ENCODE assay signal across 20 cellular contexts in the genomic region with DNA sequence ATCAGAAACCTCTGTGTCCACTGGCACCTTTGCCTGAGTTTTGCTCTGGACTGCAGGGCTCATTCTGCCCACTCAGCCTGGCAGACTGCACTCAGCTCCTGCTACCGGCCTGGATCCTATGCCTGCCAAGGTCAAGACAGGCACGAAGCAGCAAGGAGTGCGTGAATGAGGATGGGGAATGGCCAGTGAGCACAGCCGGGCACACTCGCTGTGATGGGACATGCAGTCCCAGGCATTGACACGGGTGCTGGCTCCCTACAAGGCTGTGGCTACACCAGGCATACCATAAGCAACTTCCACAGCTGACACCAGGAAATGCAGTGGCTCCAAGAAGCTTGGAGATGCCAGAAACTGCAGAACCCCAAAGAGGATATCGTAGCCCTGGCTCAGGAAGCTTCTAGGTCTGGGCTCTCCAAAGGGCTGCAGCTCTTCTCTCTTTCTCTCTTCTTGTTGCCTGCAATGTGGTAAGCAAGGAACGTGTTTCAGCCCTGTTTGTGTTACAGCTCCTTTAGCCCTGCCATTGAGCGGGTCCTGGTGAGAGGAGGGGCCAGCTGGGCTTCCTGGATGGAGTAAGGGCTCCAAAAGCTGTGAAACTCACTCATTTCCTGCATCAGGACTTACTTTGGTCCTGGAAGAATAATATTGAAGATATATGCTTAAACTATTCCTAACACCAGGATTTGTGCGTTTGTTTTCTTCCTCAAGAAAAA.
"Had no signal": no experiment of that assay in that cellular context is flagged by ENCODE, and none has a peak within 500 bp of the region (broad histone marks: within the 10 kb centered on the region; RNA-seq: fewer than 3 reads in every experiment).

No MANE protein-coding gene starts in this region.

- H3K4me3 Mint-ChIP-seq: activated CD4-positive, alpha-beta T cell treated with anti-CD3 and anti-CD28 coated beads, Interleukin-2, amount 10 ng/mL, durations not matched to agents 24 days and 14 days; activated CD8-positive, alpha-beta T cell treated with anti-CD3 and anti-CD28 coated beads for 36 hours; activated naive CD4-positive, alpha-beta T cell treated with anti-CD3 and anti-CD28 coated beads for 36 hours; dendritic cell treated with granulocyte-macrophage colony-stimulating factor and Interleukin-4, amounts not matched to agents 40 ng/mL and 50 ng/mL, for 4 days; natural killer cell; T-cell had no signal

- H3K36me3 ChIP-seq: breast epithelium, esophagus muscularis mucosa, gastroesophageal sphincter had no signal

- H3K9me3 ChIP-seq: breast epithelium, esophagus muscularis mucosa had no signal

- H3K4me3 ChIP-seq: breast epithelium, esophagus muscularis mucosa, gastroesophageal sphincter had no signal

- H3K27ac Mint-ChIP-seq: activated CD4-positive, alpha-beta T cell treated with anti-CD3 and anti-CD28 coated beads, Interleukin-2, amount 10 ng/mL, durations not matched to agents 24 days and 14 days; activated CD8-positive, alpha-beta T cell treated with anti-CD3 and anti-CD28 coated beads for 36 hours; activated naive CD4-positive, alpha-beta T cell treated with anti-CD3 and anti-CD28 coated beads for 36 hours; dendritic cell treated with granulocyte-macrophage colony-stimulating factor and Interleukin-4, amounts not matched to agents 40 ng/mL and 50 ng/mL, for 4 days; natural killer cell; T-cell had no signal

- H3K27me3 ChIP-seq: breast epithelium, esophagus muscularis mucosa, gastroesophageal sphincter had no signal

- DNase-seq: activated CD4-positive, alpha-beta T cell treated with anti-CD3 and anti-CD28 coated beads, Interleukin-2, amount 10 ng/mL, durations not matched to agents 24 days and 14 days; activated CD8-positive, alpha-beta T cell treated with anti-CD3 and anti-CD28 coated beads for 36 hours; activated naive CD4-positive, alpha-beta T cell treated with anti-CD3 and anti-CD28 coated beads for 36 hours; activated T-cell treated with anti-CD3 and anti-CD28 coated beads, Interleukin-2, amount 50 U/mL, for 1 hour; effector CD8-positive, alpha-beta T cell; left cardiac atrium; mesendoderm; natural killer cell; nucleus accumbens; stimulated activated CD4-positive, alpha-beta T cell treated with anti-CD3 and anti-CD28 coated beads, Interleukin-12 subunit alpha, Interleukin-12 subunit beta, amount 100 ng/mL, for 4 hours; stimulated activated CD4-positive, alpha-beta T cell treated with anti-CD3 and anti-CD28 coated beads, Interleukin-1b, Interleukin-23, amount 100 ng/mL, for 48 hours; stimulated activated CD8-positive, alpha-beta memory T cell treated with anti-CD3 and anti-CD28 coated beads, Interleukin-4, amount 100 ng/mL, for 48 hours; stimulated activated naive CD4-positive, alpha-beta T cell; T-cell had no signal

- H3K4me1 ChIP-seq: breast epithelium, esophagus muscularis mucosa, gastroesophageal sphincter had no signal

- H3K27ac ChIP-seq: breast epithelium, esophagus muscularis mucosa, gastroesophageal sphincter had no signal

- FAIRE-seq: astrocyte, urothelium cell line had no signal

- ATAC-seq: activated CD8-positive, alpha-beta T cell treated with anti-CD3 and anti-CD28 coated beads for 36 hours; gastroesophageal sphincter; left cardiac atrium; natural killer cell; T-cell had no signal

- H3K27me3 Mint-ChIP-seq: activated CD4-positive, alpha-beta T cell treated with anti-CD3 and anti-CD28 coated beads, Interleukin-2, amount 10 ng/mL, durations not matched to agents 24 days and 14 days; activated CD8-positive, alpha-beta T cell treated with anti-CD3 and anti-CD28 coated beads for 36 hours; dendritic cell treated with granulocyte-macrophage colony-stimulating factor and Interleukin-4, amounts not matched to agents 40 ng/mL and 50 ng/mL, for 4 days; T-cell had no signal

- H3K4me1 Mint-ChIP-seq: activated CD4-positive, alpha-beta T cell treated with anti-CD3 and anti-CD28 coated beads, Interleukin-2, amount 10 ng/mL, durations not matched to agents 24 days and 14 days; natural killer cell; T-cell had no signal

- H3K36me3 Mint-ChIP-seq: natural killer cell, T-cell had no signal
